Comparison of ENCODE assay signal across 8 cellular contexts in the genomic region with DNA sequence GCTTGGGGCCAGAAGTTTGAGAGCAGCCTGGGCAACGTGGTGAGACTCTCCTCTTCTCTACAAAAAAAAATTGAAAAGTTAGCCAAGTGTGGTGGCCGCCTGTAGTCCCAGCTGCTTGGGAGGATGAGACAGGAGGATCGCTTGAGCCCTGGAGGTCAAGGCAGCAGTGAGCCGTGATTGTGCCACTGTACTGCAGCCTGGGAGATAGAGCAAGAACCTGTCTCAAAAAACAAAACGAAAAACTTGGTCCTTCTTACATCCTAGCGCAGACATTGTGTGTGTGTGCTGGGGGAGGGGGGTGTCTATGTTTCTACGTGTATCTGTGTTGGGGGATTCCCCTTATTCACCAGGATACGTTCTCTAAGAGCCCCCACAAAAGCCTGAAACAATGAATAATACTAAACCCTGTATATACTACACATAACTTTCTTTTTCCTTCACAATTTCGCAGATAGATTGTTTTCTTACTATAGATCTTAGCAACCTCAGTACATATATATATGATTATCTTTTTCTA. TPM values are rescaled to one million over a fixed set of nuclear protein-coding genes. Genes with fewer than 3 reads are reported as not detected.
DNase-seq lines count a peak whose midpoint lies in the region; ATAC-seq and TF ChIP-seq lines count a peak whose summit lies in the region.

No MANE protein-coding gene starts in this region.

- no peaks in the 10 kb centered on the region for H3K36me3 Mint-ChIP-seq in activated CD8-positive, alpha-beta T cell treated with anti-CD3 and anti-CD28 coated beads for 36 hours (ENCODE audit: low read depth)

- 68% methylated on average over 9 of the region's 9 CpGs for WGBS in hepatocyte (ENCODE audit: low lambda C conversion rate, missing lambda C conversion rate)

- H4K20me1 ChIP-seq in HCT116 (ENCODE audit: insufficient read depth) (no peaks in the 10 kb centered on the region), hepatocyte (ENCODE audit: insufficient read depth, poor library complexity, severe bottlenecking) (no peaks in the 10 kb centered on the region)

- H3K4me1 Mint-ChIP-seq in activated CD8-positive, alpha-beta T cell treated with anti-CD3 and anti-CD28 coated beads for 36 hours (ENCODE audit: low read depth): peaks cover 32% of the 10 kb centered on the region

- peaks cover 65 to 86% of the 10 kb centered on the region in 2 experiments for H3K4me1 ChIP-seq in HCT116 (ENCODE audit: control insufficient read depth in 1 of 2, insufficient read depth in 2 of 2, low read length in 2 of 2)
- peaks cover 21% of the 10 kb centered on the region for H3K4me1 ChIP-seq in hepatocyte (ENCODE audit: insufficient read depth)
- H3K4me1 ChIP-seq in skeletal muscle satellite cell (ENCODE audit: control insufficient read depth, insufficient read depth, low read length): peaks cover 50% of the 10 kb centered on the region

- peak overlapping the region; percentile 71 for H3K4me3 Mint-ChIP-seq in activated CD8-positive, alpha-beta T cell treated with anti-CD3 and anti-CD28 coated beads for 36 hours

- TSS peak; percentile 18 for BruUV-seq in HCT116 (replicated peaks; lab: Mats Ljungman, UMichigan)

- H2AFZ ChIP-seq in HCT116 (ENCODE audit: low read depth, low read length, poor library complexity, severe bottlenecking) (no peak overlapping the region), hepatocyte (peak overlapping the region; percentile 40)

- no peak for TF ChIP-seq RAD21 in HCT116 (IDR thresholded peaks at IDR 0.05; ENCODE audit: low read depth)

- H3K79me2 ChIP-seq in HCT116 (ENCODE audit: insufficient read depth, low read length) (peaks cover 23% of the 10 kb centered on the region; the same call in 1 of the 2 replicates), hepatocyte (peaks cover 3% of the 10 kb centered on the region)

- TF ChIP-seq POLR2A in HCT116 (IDR thresholded peaks at IDR 0.05; ENCODE audit: borderline replicate concordance, extremely low read depth, insufficient read depth, insufficient read length): no peak

- H3K4me2 ChIP-seq in HCT116 (ENCODE audit: low read length) (peak overlapping the region; percentile 98), hepatocyte (peak overlapping the region; percentile 79), skeletal muscle satellite cell (ENCODE audit: low read length) (peak overlapping the region; percentile 82)

- H3K27me3 ChIP-seq in HCT116 (ENCODE audit: insufficient read depth, low read length) (no peaks in the 10 kb centered on the region), hepatocyte (no peaks in the 10 kb centered on the region), skeletal muscle satellite cell (ENCODE audit: control insufficient read depth, insufficient read depth, low read length) (no peaks in the 10 kb centered on the region)

- peak overlapping the region; percentile 84 for H3K27ac Mint-ChIP-seq in activated CD8-positive, alpha-beta T cell treated with anti-CD3 and anti-CD28 coated beads for 36 hours

- DNase-seq in HCT116 (ENCODE audit: low read depth, low spot score): no peak
- DNase-seq in activated CD8-positive, alpha-beta T cell treated with anti-CD3 and anti-CD28 coated beads for 36 hours: peak; percentile 61
- DNase-seq in hepatocyte (ENCODE audit: low spot score): no peak
- DNase-seq in occipital lobe (lab: John Stamatoyannopoulos, UW): no peak
- no peak for DNase-seq in GM13976 (ENCODE audit: low spot score)
- no peak for DNase-seq in NK-92 treated with Interleukin-12 subunit alpha and Interleukin-12 subunit beta, amount 100 ng/mL, for 24 hours (lab: John Stamatoyannopoulos, UW)
- DNase-seq in stimulated activated CD4-positive, alpha-beta T cell treated with anti-CD3 and anti-CD28 coated beads, Interleukin-12 subunit alpha, Interleukin-12 subunit beta, amount 100 ng/mL, for 4 hours: no peak

- in situ Hi-C loops in GM13976 (cut with MboI; ENCODE audit: low sequenced_read_pairs, unreplicated experiment): no loop called here

- H3K27ac ChIP-seq in HCT116 (ENCODE audit: low read depth, low read length) (peak overlapping the region; percentile 98), hepatocyte (peak overlapping the region; percentile 97)

- POLR2A ChIA-PET in HCT116 (lab: Charles Lee): interaction anchor here (1.2 kb wide), 1 partner anchor 36 kb away, joined by 12 read pairs; the partner anchor contains the start of gene HNRNPUL1
- POLR2A ChIA-PET in activated CD8-positive, alpha-beta T cell treated with anti-CD3 and anti-CD28 coated beads for 36 hours (lab: Charles Lee): interaction anchor here (0.8 to 1.2 kb wide), 4 partner anchors 36 to 41 kb away, joined by 3 to 6 read pairs (median 3); no protein-coding TSS in a partner anchor

- no peaks in the 10 kb centered on the region for H3K9me3 Mint-ChIP-seq in activated CD8-positive, alpha-beta T cell treated with anti-CD3 and anti-CD28 coated beads for 36 hours

- H3K4me3 ChIP-seq in HCT116 (replicated peaks in 1 of 2; ENCODE audit: low read depth in 1 of 2, low read length in 2 of 2) (peak overlapping the region in 1 of 2 experiments; percentile 50; a peak in 2 of 4 replicates), hepatocyte (peak overlapping the region; percentile 39), skeletal muscle satellite cell (ENCODE audit: low read length) (peak overlapping the region; percentile 57)

- H3K9me3 ChIP-seq in HCT116 (ENCODE audit: control insufficient read depth in 1 of 2, insufficient read depth in 1 of 2, low read depth in 1 of 2, low read length in 2 of 2) (no peaks in the 10 kb centered on the region), hepatocyte (ENCODE audit: low read depth) (no peaks in the 10 kb centered on the region), skeletal muscle satellite cell (replicated peaks; ENCODE audit: low read length) (no peaks in the 10 kb centered on the region)

- peak overlapping the region; percentile 73 for H3K9ac ChIP-seq in HCT116 (ENCODE audit: low read length)
- peak overlapping the region; percentile 81 for H3K9ac ChIP-seq in skeletal muscle satellite cell (ENCODE audit: low read depth, low read length)

- no peaks in the 10 kb centered on the region for H3K9me2 ChIP-seq in HCT116 (ENCODE audit: insufficient read depth)
- H3K9me2 ChIP-seq in hepatocyte (replicated peaks; ENCODE audit: insufficient read depth): no peaks in the 10 kb centered on the region

- peaks cover 13% of the 10 kb centered on the region for H3K27me3 Mint-ChIP-seq in activated CD8-positive, alpha-beta T cell treated with anti-CD3 and anti-CD28 coated beads for 36 hours

- ATAC-seq in HCT116: no peak
- ATAC-seq in activated CD8-positive, alpha-beta T cell treated with anti-CD3 and anti-CD28 coated beads for 36 hours: peak; percentile 52

- RAD21 ChIA-PET in HCT116 (lab: Charles Lee; ENCODE audit: low non-redundant PET in 1 of 2, low total read pairs in 2 of 2, uncharacterized antibody in 2 of 2, unreplicated experiment in 2 of 2): no interaction called here

- intact Hi-C loops in HCT116 (cut with micrococcal nuclease): loop anchor here (5.0 kb wide), 1 partner anchor 35 kb away; the partner anchor contains the start of gene HNRNPUL1
- intact Hi-C loops in activated CD8-positive, alpha-beta T cell treated with anti-CD3 and anti-CD28 coated beads for 36 hours (cut with micrococcal nuclease): loop anchor here (5.0 kb wide), 1 partner anchor 35 kb away; the partner anchor contains the start of gene HNRNPUL1

- CTCF ChIA-PET in HCT116 (lab: Charles Lee): interaction anchor here (1.2 kb wide), 1 partner anchor 23 kb away, joined by 4 read pairs; no protein-coding TSS in a partner anchor
- CTCF ChIA-PET in activated CD8-positive, alpha-beta T cell treated with anti-CD3 and anti-CD28 coated beads for 36 hours (lab: Charles Lee): no interaction called here

- H3K36me3 ChIP-seq in HCT116 (ENCODE audit: control insufficient read depth in 1 of 2, insufficient read depth in 2 of 2, low read length in 2 of 2) (peaks cover 0 to 15% of the 10 kb centered on the region in 2 experiments; a peak in 1 of 4 replicates), hepatocyte (replicated peaks; ENCODE audit: insufficient read depth, low read depth) (no peaks in the 10 kb centered on the region), skeletal muscle satellite cell (ENCODE audit: insufficient read depth, low read length) (peaks cover 53% of the 10 kb centered on the region)

- TF ChIP-seq CTCF in HCT116 (IDR thresholded peaks at IDR 0.05 in 2 of 3, conservative IDR thresholded peaks at IDR 0.05 in 1 of 3; ENCODE audit: borderline replicate concordance in 1 of 3, insufficient read depth in 1 of 3, low read depth in 2 of 3, low read length in 2 of 3): no peak
- TF ChIP-seq CTCF in activated CD8-positive, alpha-beta T cell treated with anti-CD3 and anti-CD28 coated beads for 36 hours (IDR thresholded peaks at IDR 0.05): no peak
- no peak for TF ChIP-seq CTCF in hepatocyte (IDR thresholded peaks at IDR 0.05; ENCODE audit: poor library complexity)
- no peak for TF ChIP-seq CTCF in GM13976 (IDR thresholded peaks at IDR 0.05; ENCODE audit: borderline replicate concordance, control extremely low read depth, extremely low read depth, insufficient read depth, missing control alignments)

TF ChIP-seq in HCT116, 20 proteins besides CTCF, POLR2A, EP300 and RAD21:
- no peak for TF ChIP-seq ZNF274 (IDR thresholded peaks at IDR 0.05; ENCODE audit: low read depth, low read length)
- TF ChIP-seq SRF (IDR thresholded peaks at IDR 0.05; ENCODE audit: low read depth): no peak

RNA-seq across cellular contexts. Expression of gene AXL, which starts 7.9 kb away (rescaled TPM):
- total RNA-seq in HCT116 (2021; ENCODE audit: unreplicated experiment): 47.4 TPM
- polyA plus RNA-seq in HCT116 (2012): 48.4 and 49.6 TPM in 2 replicates
- total RNA-seq in activated CD8-positive, alpha-beta T cell treated with anti-CD3 and anti-CD28 coated beads for 36 hours: under 1 TPM; 0.36 to 0.50 TPM
- total RNA-seq in hepatocyte: 35.0 and 45.9 TPM in 2 replicates
- 15.0 and 17.3 TPM in 2 replicates for polyA plus RNA-seq in hepatocyte
- total RNA-seq in skeletal muscle satellite cell (2012; rRNA removed): 208 and 238 TPM in 2 replicates
- total RNA-seq in occipital lobe: 9.2 TPM

RNA-seq across cellular contexts. Expression of gene CYP2S1, which starts 33.9 kb away (rescaled TPM):
- total RNA-seq in HCT116 (2021; ENCODE audit: unreplicated experiment): 17.6 TPM
- 21.8 TPM in 2 replicates for polyA plus RNA-seq in HCT116 (2012)
- total RNA-seq in activated CD8-positive, alpha-beta T cell treated with anti-CD3 and anti-CD28 coated beads for 36 hours: not detected
- 8.5 and 11.6 TPM in 2 replicates for total RNA-seq in hepatocyte
- 23.7 and 26.0 TPM in 2 replicates for polyA plus RNA-seq in hepatocyte
- not detected in 2 replicates for total RNA-seq in skeletal muscle satellite cell (2012; rRNA removed)
- 1.4 TPM for total RNA-seq in occipital lobe

RNA-seq across cellular contexts. Expression of gene HNRNPUL1, which starts 37.2 kb away (rescaled TPM):
- total RNA-seq in HCT116 (2021; ENCODE audit: unreplicated experiment): 201 TPM
- polyA plus RNA-seq in HCT116 (2012): 122 and 130 TPM in 2 replicates
- total RNA-seq in activated CD8-positive, alpha-beta T cell treated with anti-CD3 and anti-CD28 coated beads for 36 hours: 100 to 1,000 TPM; 257 to 259 TPM
- 92.8 and 98.5 TPM in 2 replicates for total RNA-seq in hepatocyte
- polyA plus RNA-seq in hepatocyte: 111 and 115 TPM in 2 replicates
- total RNA-seq in skeletal muscle satellite cell (2012; rRNA removed): 85.6 and 97.1 TPM in 2 replicates
- 64.7 TPM for total RNA-seq in occipital lobe
